8 cellular contexts compared by ENCODE assay signal in genomic region chr19:39845621-39846175, GRCh38. TPM values are rescaled to one million over a fixed set of nuclear protein-coding genes. Genes with fewer than 3 reads are reported as not detected.
DNase-seq lines count a peak whose midpoint lies in the region; ATAC-seq and TF ChIP-seq lines count a peak whose summit lies in the region.

No MANE protein-coding gene starts in this region.

- no peaks in the 10 kb centered on the region for H3K9me3 ChIP-seq in parathyroid adenoma (ENCODE audit: control insufficient read depth, low read length)

- peak overlapping the region; percentile 77 for H3K27ac ChIP-seq in parathyroid adenoma

- peaks cover 8% of the 10 kb centered on the region for H3K4me1 ChIP-seq in parathyroid adenoma

- H3K4me3 Mint-ChIP-seq in activated CD4-positive, alpha-beta T cell treated with anti-CD3 and anti-CD28 coated beads, Interleukin-2, amount 10 ng/mL, durations not matched to agents 7 days and 5 days, result peak overlapping the region; percentile 89

- H2AFZ ChIP-seq in parathyroid adenoma, result peak overlapping the region; percentile 97

- peak; percentile 73 for DNase-seq in DMS 273 (lab: John Stamatoyannopoulos, UW; ENCODE audit: unreplicated experiment)
- no peak for DNase-seq in DMS 273 treated with DMSO at 0.1 percent for 48 hours (lab: John Stamatoyannopoulos, UW)
- DNase-seq in Jurkat, Clone E6-1 (ENCODE audit: low read depth, low spot score), result no peak
- DNase-seq in activated CD4-positive, alpha-beta T cell treated with anti-CD3 and anti-CD28 coated beads, Interleukin-2, amount 10 ng/mL, durations not matched to agents 7 days and 5 days, result no peak
- peak; percentile 31 for DNase-seq in foreskin melanocyte
- DNase-seq in effector CD8-positive, alpha-beta T cell (lab: John Stamatoyannopoulos, UW), result no peak

- peak overlapping the region; percentile 79 for H3K4me3 ChIP-seq in Jurkat, Clone E6-1 (ENCODE audit: low read length)
- peak overlapping the region; percentile 91 for H3K4me3 ChIP-seq in parathyroid adenoma (ENCODE audit: low read depth, low read length)

- ATAC-seq in GM18517 (IDR thresholded peaks at IDR 0.05; ENCODE audit: unreplicated experiment), result no peak

- CTCF ChIA-PET in activated CD4-positive, alpha-beta T cell treated with anti-CD3 and anti-CD28 coated beads, Interleukin-2, amount 10 ng/mL, durations not matched to agents 7 days and 5 days (lab: Charles Lee), result interaction anchor here (0.7 to 4.7 kb wide), 8 partner anchors 12 to 125 kb away, joined by 3 to 31 read pairs (median 4); partner anchors contain the start of genes DYRK1B and PSMC4

- no peaks in the 10 kb centered on the region for H3K36me3 ChIP-seq in parathyroid adenoma (ENCODE audit: control insufficient read depth, insufficient read depth, low read length)

- peak overlapping the region; percentile 88 for H3K4me2 ChIP-seq in parathyroid adenoma (ENCODE audit: low read length)

- H3K27me3 Mint-ChIP-seq in activated CD4-positive, alpha-beta T cell treated with anti-CD3 and anti-CD28 coated beads, Interleukin-2, amount 10 ng/mL, durations not matched to agents 7 days and 5 days, result no peaks in the 10 kb centered on the region

- POLR2A ChIA-PET in activated CD4-positive, alpha-beta T cell treated with anti-CD3 and anti-CD28 coated beads, Interleukin-2, amount 10 ng/mL, durations not matched to agents 7 days and 5 days (lab: Charles Lee), result interaction anchor here (0.8 kb wide), 1 partner anchor 12 kb away, joined by 3 read pairs; the partner anchor contains the start of gene DYRK1B

- peaks cover 24% of the 10 kb centered on the region for H3K79me2 ChIP-seq in parathyroid adenoma

- TF ChIP-seq CTCF in parathyroid adenoma (IDR thresholded peaks at IDR 0.05), result no peak

- H3K9me3 Mint-ChIP-seq in activated CD4-positive, alpha-beta T cell treated with anti-CD3 and anti-CD28 coated beads, Interleukin-2, amount 10 ng/mL, durations not matched to agents 7 days and 5 days, result no peaks in the 10 kb centered on the region

- H3K9ac ChIP-seq in parathyroid adenoma, result peak overlapping the region; percentile 69

- H3K4me1 Mint-ChIP-seq in activated CD4-positive, alpha-beta T cell treated with anti-CD3 and anti-CD28 coated beads, Interleukin-2, amount 10 ng/mL, durations not matched to agents 7 days and 5 days, result peaks cover 50% of the 10 kb centered on the region

- H3K36me3 Mint-ChIP-seq in activated CD4-positive, alpha-beta T cell treated with anti-CD3 and anti-CD28 coated beads, Interleukin-2, amount 10 ng/mL, durations not matched to agents 7 days and 5 days (ENCODE audit: low read depth), result peaks cover 8% of the 10 kb centered on the region

- H3K27ac Mint-ChIP-seq in activated CD4-positive, alpha-beta T cell treated with anti-CD3 and anti-CD28 coated beads, Interleukin-2, amount 10 ng/mL, durations not matched to agents 7 days and 5 days, result peak overlapping the region; percentile 92

- H3K27me3 ChIP-seq in parathyroid adenoma (ENCODE audit: control insufficient read depth, insufficient read depth, low read length), result no peaks in the 10 kb centered on the region

RNA-seq across cellular contexts. Expression of gene FBL, which starts 0.5 kb away (rescaled TPM):
- polyA plus RNA-seq in Jurkat, Clone E6-1 (2012; ENCODE audit: insufficient read depth, insufficient read length), result 739 TPM
- 100 to 1,000 TPM; 330 to 377 TPM for total RNA-seq in activated CD4-positive, alpha-beta T cell treated with anti-CD3 and anti-CD28 coated beads, Interleukin-2, amount 10 ng/mL, durations not matched to agents 7 days and 5 days

RNA-seq across cellular contexts. Expression of gene DYRK1B, which starts 11.7 kb away (rescaled TPM):
- polyA plus RNA-seq in Jurkat, Clone E6-1 (2012; ENCODE audit: insufficient read depth, insufficient read length), result 9.7 TPM
- 10 to 100 TPM; 10.9 to 11.5 TPM for total RNA-seq in activated CD4-positive, alpha-beta T cell treated with anti-CD3 and anti-CD28 coated beads, Interleukin-2, amount 10 ng/mL, durations not matched to agents 7 days and 5 days

Comparison
In these comparisons a context has a peak if more than half of its experiments do, and no peak if none do; other contexts are left out.
1. DNase-seq: peak in DMS 273 (single experiment) and foreskin melanocyte (single experiment); none in DMS 273 treated with DMSO at 0.1 percent for 48 hours (single experiment), Jurkat, Clone E6-1 (single experiment), activated CD4-positive, alpha-beta T cell treated with anti-CD3 and anti-CD28 coated beads, Interleukin-2, amount 10 ng/mL, durations not matched to agents 7 days and 5 days (single experiment) and effector CD8-positive, alpha-beta T cell (single experiment).